8 cellular contexts compared by ENCODE assay signal in the genomic region with DNA sequence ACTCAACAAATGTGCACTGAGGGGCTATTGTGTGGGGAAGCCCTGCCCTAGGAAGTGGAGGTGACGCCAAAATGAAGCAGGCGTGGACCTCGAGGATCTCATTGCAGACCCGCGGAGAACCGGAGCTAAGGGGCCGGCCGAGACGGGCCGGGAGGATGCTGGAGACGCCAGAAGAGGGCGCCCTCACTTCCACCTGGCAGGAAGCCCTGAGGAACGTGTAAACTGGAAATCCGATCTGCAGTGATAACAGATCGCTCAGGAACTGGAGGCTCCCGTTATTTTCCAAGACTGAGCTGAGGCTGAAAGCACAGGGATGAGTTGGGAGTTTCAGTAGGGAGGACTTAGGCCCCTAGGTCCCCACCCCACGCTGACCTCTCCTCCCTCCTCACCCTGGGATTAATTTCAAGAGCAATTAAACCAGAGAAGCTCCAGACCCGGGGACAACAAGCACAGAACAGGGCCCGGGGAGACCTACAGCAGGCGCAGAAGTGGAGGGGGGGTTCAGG. TPM values are rescaled to one million over a fixed set of nuclear protein-coding genes. Genes with fewer than 3 reads are reported as not detected.
A peak's percentile ranks its signal among the peaks of the same experiment; 100 is the strongest.
DNase-seq lines count a peak whose midpoint lies in the region; ATAC-seq and TF ChIP-seq lines count a peak whose summit lies in the region.

No MANE protein-coding gene starts in this region.

- H3K36me3 ChIP-seq in CD4-positive, alpha-beta memory T cell (ENCODE audit: insufficient read depth, low read length): no peaks in the 10 kb centered on the region
- H3K36me3 ChIP-seq in OCI-LY3 (replicated peaks; ENCODE audit: low read depth, low read length): no peaks in the 10 kb centered on the region

- H3K4me3 Mint-ChIP-seq in CD4-positive, alpha-beta memory T cell: peak overlapping the region in 7 of 8 donors; percentile 26 to 78 (median 64)
- no peak overlapping the region for H3K4me3 Mint-ChIP-seq in naive B cell

- H3K79me2 ChIP-seq in OCI-LY3 (ENCODE audit: low read length): no peaks in the 10 kb centered on the region

- H3K36me3 Mint-ChIP-seq in CD4-positive, alpha-beta memory T cell: no peaks in the 10 kb centered on the region
- H3K36me3 Mint-ChIP-seq in naive B cell: no peaks in the 10 kb centered on the region

- peak; percentile 70 for TF ChIP-seq CTCF in OCI-LY3 (IDR thresholded peaks at IDR 0.05; ENCODE audit: low read depth, low read length)

- H3K4me3 ChIP-seq in CD4-positive, alpha-beta memory T cell (ENCODE audit: low read length in 2 of 2): peak overlapping the region in 1 of 2 donors; percentile 36
- peak overlapping the region; percentile 70 for H3K4me3 ChIP-seq in OCI-LY3 (ENCODE audit: low read length)

- peak overlapping the region; percentile 54; the same call in 1 of the 2 replicates for H3K9ac ChIP-seq in OCI-LY3 (ENCODE audit: low read length)

- intact Hi-C loops in CD4-positive, alpha-beta memory T cell (cut with micrococcal nuclease): loop anchor here (1.0 to 2.0 kb wide), 5 partner anchors 8 to 267 kb away; no protein-coding TSS in a partner anchor

- no peaks in the 10 kb centered on the region for H3K27me3 Mint-ChIP-seq in CD4-positive, alpha-beta memory T cell
- H3K27me3 Mint-ChIP-seq in naive B cell: peaks cover 42 to 76% (median 63%) of the 10 kb centered on the region in 3 donors

- no peaks in the 10 kb centered on the region for H3K27me3 ChIP-seq in CD4-positive, alpha-beta memory T cell (ENCODE audit: insufficient read depth, low read length)
- H3K27me3 ChIP-seq in OCI-LY3 (ENCODE audit: low read depth, low read length): no peaks in the 10 kb centered on the region

- ATAC-seq in HG02885 (IDR thresholded peaks at IDR 0.05; ENCODE audit: poor library complexity, unreplicated experiment): peak; percentile 52
- ATAC-seq in naive B cell (ENCODE audit: low read depth in 2 of 2): peak in 1 of 2 donors; percentile 21
- ATAC-seq in GM19452 (IDR thresholded peaks at IDR 0.05; ENCODE audit: unreplicated experiment): no peak

- no peak overlapping the region for H3K27ac ChIP-seq in CD4-positive, alpha-beta memory T cell (ENCODE audit: low read depth, low read length)
- H3K27ac ChIP-seq in OCI-LY3 (ENCODE audit: low read length): no peak overlapping the region

- peak overlapping the region; percentile 76 for H3K4me2 ChIP-seq in OCI-LY3 (ENCODE audit: low read length)

- H3K27ac Mint-ChIP-seq in CD4-positive, alpha-beta memory T cell: peak overlapping the region in 5 of 7 donors; percentile 50 to 79 (median 61)
- H3K27ac Mint-ChIP-seq in naive B cell: no peak overlapping the region

- H3K4me1 Mint-ChIP-seq in CD4-positive, alpha-beta memory T cell: peaks cover 12 to 21% (median 15%) of the 10 kb centered on the region in 4 donors
- H3K4me1 Mint-ChIP-seq in naive B cell: peaks cover 0 to 4% (median 3%) of the 10 kb centered on the region in 3 donors

- no peaks in the 10 kb centered on the region for H4K20me1 ChIP-seq in OCI-LY3 (ENCODE audit: insufficient read depth, low read length)

- H3K9me3 ChIP-seq in CD4-positive, alpha-beta memory T cell (ENCODE audit: control insufficient read depth in 1 of 2, low read length in 2 of 2): no peaks in the 10 kb centered on the region
- no peaks in the 10 kb centered on the region for H3K9me3 ChIP-seq in OCI-LY3 (ENCODE audit: insufficient read depth, low read length)

- H3K9me3 Mint-ChIP-seq in CD4-positive, alpha-beta memory T cell: no peaks in the 10 kb centered on the region
- peaks cover 0 to 5% (median 0%) of the 10 kb centered on the region in 7 donors for H3K9me3 Mint-ChIP-seq in naive B cell

- peaks cover 12% of the 10 kb centered on the region for H3K4me1 ChIP-seq in CD4-positive, alpha-beta memory T cell (ENCODE audit: insufficient read depth, low read length)
- peaks cover 6% of the 10 kb centered on the region; the same call in 1 of the 2 replicates for H3K4me1 ChIP-seq in OCI-LY3 (ENCODE audit: low read length)

- peak overlapping the region; percentile 93 for H2AFZ ChIP-seq in OCI-LY3 (ENCODE audit: low read depth, low read length)

- peak; percentile 57 to 75 (median 70) for DNase-seq in CD4-positive, alpha-beta memory T cell
- DNase-seq in activated T-cell treated with anti-CD3 and anti-CD28 coated beads for 48 hours (ENCODE audit: low read depth): peak; percentile 77
- DNase-seq in fibroblast of gingiva (ENCODE audit: low read depth): peak; percentile 77
- peak; percentile 9 for DNase-seq in naive B cell
- peak; percentile 52 to 70 for DNase-seq in stimulated activated CD8-positive, alpha-beta memory T cell treated with anti-CD3 and anti-CD28 coated beads, Interleukin-7, amount 100 ng/mL, for 48 hours (ENCODE audit: extremely low read depth in 1 of 2, low read depth in 1 of 2)

- POLR2A ChIA-PET in CD4-positive, alpha-beta memory T cell (lab: Charles Lee; ENCODE audit: partially characterized antibody): interaction anchor here (0.6 to 5.1 kb wide), 8 partner anchors 11 to 54 kb away, joined by 3 to 71 read pairs (median 6); no protein-coding TSS in a partner anchor

- CTCF ChIA-PET in CD4-positive, alpha-beta memory T cell (lab: Charles Lee; ENCODE audit: partially characterized antibody): interaction anchor here (0.7 to 14.1 kb wide), 29 partner anchors 8 to 324 kb away, joined by 3 to 381 read pairs (median 8); no protein-coding TSS in a partner anchor

RNA-seq across cellular contexts. Expression of gene COL6A3, which starts 7.6 kb away (rescaled TPM):
- 1 to 10 TPM; 1.5 to 2.1 TPM for total RNA-seq in CD4-positive, alpha-beta memory T cell
- polyA plus RNA-seq in CD4-positive, alpha-beta memory T cell: under 1 TPM in 1 of 2 donors, not detected in 1; 0.56 TPM
- not detected for polyA plus RNA-seq in naive B cell (ENCODE audit: low read depth in 6 of 6)

Comparison
In these comparisons a context has a peak if more than half of its experiments do, and no peak if none do; other contexts are left out.
1. DNase-seq: peak in every context shown above with its lines; median percentile 77 in activated T-cell treated with anti-CD3 and anti-CD28 coated beads for 48 hours; 77 in fibroblast of gingiva; 70 in CD4-positive, alpha-beta memory T cell; 61 in stimulated activated CD8-positive, alpha-beta memory T cell treated with anti-CD3 and anti-CD28 coated beads, Interleukin-7, amount 100 ng/mL, for 48 hours; 9 in naive B cell.
2. H3K27ac Mint-ChIP-seq: peak in CD4-positive, alpha-beta memory T cell (5 of 7); none in naive B cell (0 of 6).
3. H3K4me3 Mint-ChIP-seq: peak in CD4-positive, alpha-beta memory T cell (7 of 8); none in naive B cell (0 of 8).